In the genomic region with DNA sequence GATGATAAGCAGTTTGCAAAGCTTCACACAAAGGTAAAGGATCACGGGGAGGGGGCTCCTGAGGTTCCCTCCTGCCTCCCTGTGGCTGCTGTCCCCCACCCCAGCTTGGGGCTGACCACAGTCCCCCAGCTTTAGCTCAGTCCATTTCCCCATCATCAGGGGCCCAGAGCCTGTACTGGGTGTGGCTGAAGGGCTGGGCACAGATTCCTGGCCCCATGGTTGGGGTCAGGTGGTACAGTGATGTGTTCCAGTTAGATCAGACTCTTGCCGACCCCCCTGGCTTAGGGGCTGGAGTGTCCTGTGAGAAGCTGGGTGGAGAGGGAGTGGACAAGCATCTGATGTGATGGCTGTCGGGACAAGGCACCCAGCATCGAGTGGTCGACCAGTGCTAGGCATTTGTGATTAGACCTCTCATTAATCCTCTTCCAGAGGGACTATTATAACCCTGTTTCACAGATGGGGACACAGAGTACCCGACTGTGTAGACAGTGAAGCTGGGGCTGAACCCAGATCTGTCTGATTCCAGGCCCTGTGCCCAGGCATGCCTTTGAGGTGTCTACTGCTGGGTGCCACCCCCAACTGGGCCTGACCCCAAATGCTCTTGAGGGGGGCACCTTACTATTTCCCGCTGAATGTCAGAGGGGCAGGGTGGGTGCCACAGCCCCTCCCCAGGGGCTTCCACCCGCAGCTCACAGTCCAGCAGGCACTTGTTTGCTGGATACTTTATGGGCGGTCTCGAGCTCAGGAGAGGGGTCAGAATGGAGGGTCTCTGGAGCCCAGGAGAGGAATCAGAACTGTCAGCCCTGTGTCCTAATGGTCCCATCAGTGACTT, we compare ENCODE assay signal across 21 cellular contexts. TPM values are rescaled to one million over a fixed set of nuclear protein-coding genes. Genes with fewer than 3 reads are reported as not detected.
DNase-seq lines count a peak whose midpoint lies in the region; ATAC-seq and TF ChIP-seq lines count a peak whose summit lies in the region.
"Had no signal": no experiment of that assay in that cellular context is flagged by ENCODE, and none has a peak within 500 bp of the region (broad histone marks: within the 10 kb centered on the region; RNA-seq: fewer than 3 reads in every experiment).

No MANE protein-coding gene starts in this region.

- CTCF ChIA-PET in SK-N-SH (lab: Yijun Ruan, JAX): interaction anchor here (1.1 kb wide), 2 partner anchors 19 to 56 kb away, joined by 3 to 5 read pairs; no protein-coding TSS in a partner anchor

- H3K36me3 ChIP-seq in SK-N-SH (replicated peaks in 1 of 2; ENCODE audit: control insufficient read depth in 1 of 2, insufficient read depth in 2 of 2, low read length in 1 of 2) (no peaks in the 10 kb centered on the region), Loucy (ENCODE audit: insufficient read depth, low read length) (peaks cover 36% of the 10 kb centered on the region; the same call in 1 of the 2 replicates), spleen (peaks cover 0 to 47% (median 3%) of the 10 kb centered on the region in 6 donors)
- H3K36me3 ChIP-seq: sigmoid colon had no signal

- H3K9me3 ChIP-seq in SK-N-SH (no peaks in the 10 kb centered on the region), Loucy (ENCODE audit: insufficient read depth, low read depth, low read length) (no peaks in the 10 kb centered on the region), spleen (no peaks in the 10 kb centered on the region)
- H3K9me3 ChIP-seq: mucosa of descending colon, sigmoid colon had no signal

- no peak overlapping the region for H3K4me2 ChIP-seq in SK-N-SH
- H3K4me2 ChIP-seq in Loucy (ENCODE audit: low read depth, low read length, poor library complexity, severe bottlenecking): peak overlapping the region; percentile 69
- H3K4me2 ChIP-seq: hepatocyte had no signal

- H3K9me2 ChIP-seq in SK-N-SH: no peaks in the 10 kb centered on the region
- H3K9me2 ChIP-seq in Loucy (replicated peaks; ENCODE audit: low read depth, low read length): no peaks in the 10 kb centered on the region

- no peak for TF ChIP-seq POLR2A in spleen (IDR thresholded peaks at IDR 0.05)

- no peak for ATAC-seq in SK-N-SH treated with all-trans-retinoic acid at 6 μM for 48 hours
- ATAC-seq: activated CD4-positive, CD25-positive, alpha-beta regulatory T cell treated with anti-CD3 and anti-CD28 coated beads, Interleukin-2, amount 50 U/mL, for 24 hours; mucosa of descending colon; PC-3 had no signal

- intact Hi-C loops in spleen (cut with DNase I; ENCODE audit: low total_unique reads): no loop called here

- no peak overlapping the region for H2AFZ ChIP-seq in SK-N-SH (ENCODE audit: low read depth)
- no peak overlapping the region for H2AFZ ChIP-seq in Loucy (ENCODE audit: low read length)
- H2AFZ ChIP-seq: GM23248, hepatocyte had no signal

- TF ChIP-seq RAD21 in SK-N-SH (IDR thresholded peaks at IDR 0.05; ENCODE audit: low read length): no peak

- H3K4me1 ChIP-seq in SK-N-SH (ENCODE audit: control insufficient read depth in 1 of 2, insufficient read depth in 2 of 2, low read depth in 1 of 2, low read length in 1 of 2) (peaks cover 0 to 5% of the 10 kb centered on the region in 2 experiments; a peak in 1 of 4 replicates), Loucy (ENCODE audit: insufficient read depth, low read length, poor library complexity, severe bottlenecking) (peaks cover 28% of the 10 kb centered on the region), spleen (peaks cover 3 to 44% (median 14%) of the 10 kb centered on the region in 6 donors)

- H3K27me3 ChIP-seq in SK-N-SH (ENCODE audit: insufficient read depth): no peaks in the 10 kb centered on the region
- H3K27me3 ChIP-seq in Loucy (ENCODE audit: insufficient read depth, low read length, poor library complexity, severe bottlenecking): no peaks in the 10 kb centered on the region
- H3K27me3 ChIP-seq in spleen (replicated peaks in 1 of 7): peaks cover 2 to 51% (median 33%) of the 10 kb centered on the region in 7 donors

- H3K4me3 ChIP-seq in SK-N-SH (ENCODE audit: low read depth in 2 of 2, low read length in 1 of 2) (no peak overlapping the region), Loucy (ENCODE audit: low read length, poor library complexity, severe bottlenecking) (no peak overlapping the region), spleen (peak overlapping the region; percentile 14 to 77 (median 58))
- H3K4me3 ChIP-seq: GM23248, hepatocyte, mucosa of descending colon had no signal

- H3K9ac ChIP-seq in SK-N-SH (no peak overlapping the region), Loucy (ENCODE audit: low read depth, low read length, poor library complexity, severe bottlenecking) (no peak overlapping the region)
- H3K9ac ChIP-seq: GM23248 had no signal

- H3F3A ChIP-seq in SK-N-SH (replicated peaks; ENCODE audit: insufficient read depth) (no peaks in the 10 kb centered on the region), Loucy (ENCODE audit: low read depth) (peaks cover 3% of the 10 kb centered on the region; the same call in 1 of the 2 replicates)

- H3K27ac ChIP-seq in SK-N-SH (ENCODE audit: low read depth in 2 of 2, low read length in 1 of 2) (no peak overlapping the region), spleen (peak overlapping the region in 5 of 8 donors; percentile 34 to 68 (median 51))
- H3K27ac ChIP-seq: 22Rv1, GM23248, hepatocyte, sigmoid colon had no signal

- H4K20me1 ChIP-seq in SK-N-SH (ENCODE audit: insufficient read depth) (no peaks in the 10 kb centered on the region), Loucy (ENCODE audit: insufficient read depth, low read length, poor library complexity, severe bottlenecking) (peaks cover 39% of the 10 kb centered on the region)

- POLR2A ChIA-PET in SK-N-SH (lab: Yijun Ruan, JAX): no interaction called here

- DNase-seq in SK-N-SH (peak; percentile 10), iPS-NIHi11 (ENCODE audit: low spot score) (peak; percentile 2), spleen (peak; percentile 51), GM20000 (ENCODE audit: low spot score) (no peak), NCI-H526 treated with DMSO at 0.1 percent for 48 hours (lab: John Stamatoyannopoulos, UW) (no peak)
- DNase-seq in activated effector memory CD4-positive, alpha-beta T cell treated with anti-CD3 and anti-CD28 coated beads, Interleukin-2, amount 50 U/mL, for 16 hours: no peak
- DNase-seq: activated naive CD4-positive, alpha-beta T cell; C1 segment of cervical spinal cord; DMS 273 treated with DMSO at 0.1 percent for 48 hours; GM23248; NCI-H1417 treated with DMSO at 0.1 percent for 48 hours; nucleus accumbens; PC-3; sigmoid colon; T-helper 9 cell had no signal

- no peak for TF ChIP-seq CTCF in SK-N-SH (IDR thresholded peaks at IDR 0.05)
- TF ChIP-seq CTCF in Loucy (conservative IDR thresholded peaks at IDR 0.05; ENCODE audit: low read length): no peak
- no peak for TF ChIP-seq CTCF in spleen (IDR thresholded peaks at IDR 0.05 in 8 of 11, conservative IDR thresholded peaks at IDR 0.05 in 3 of 11)
- TF ChIP-seq CTCF in GM20000 (IDR thresholded peaks at IDR 0.05; ENCODE audit: extremely low read depth, missing control alignments): no peak

- H3K79me2 ChIP-seq in SK-N-SH (ENCODE audit: insufficient read depth) (no peaks in the 10 kb centered on the region), Loucy (ENCODE audit: insufficient read depth, low read length) (peaks cover 61% of the 10 kb centered on the region)
- H3K79me2 ChIP-seq: hepatocyte had no signal

- WGBS in SK-N-SH (ENCODE audit: low lambda C conversion rate): 89% methylated on average over 9 of the region's 10 CpGs
- WGBS in spleen, 5 donors: 67 to 76% (median 72%) methylated on average over 7 to 10 of the region's 10 CpGs

- TF ChIP-seq EP300 in SK-N-SH (IDR thresholded peaks at IDR 0.05; ENCODE audit: borderline replicate concordance in 1 of 2, low read depth in 1 of 2, low read length in 1 of 2): no peak

TF ChIP-seq in SK-N-SH, 30 proteins besides CTCF, POLR2A, EP300 and RAD21 (continues in another document):
- no peak for TF ChIP-seq SIN3A (IDR thresholded peaks at IDR 0.05; ENCODE audit: borderline replicate concordance, low read depth, low read length)
- no peak for TF ChIP-seq RCOR1 (IDR thresholded peaks at IDR 0.05; ENCODE audit: low read length)
- no peak for TF ChIP-seq POLR2AphosphoS5 (IDR thresholded peaks at IDR 0.05; ENCODE audit: low read depth, low read length)

TF ChIP-seq in SK-N-SH treated with all-trans-retinoic acid at 6 μM for 48 hours, 23 proteins besides CTCF, POLR2A, EP300 and RAD21:
- TF ChIP-seq ARNTL (CRISPR knock-in tag; IDR thresholded peaks at IDR 0.05; ENCODE audit: borderline replicate concordance, low read depth) (no peak), POU6F1 (CRISPR knock-in tag; IDR thresholded peaks at IDR 0.05; ENCODE audit: borderline replicate concordance, low read depth) (no peak), ZNF565 (CRISPR knock-in tag; conservative IDR thresholded peaks at IDR 0.05; ENCODE audit: low read depth) (no peak), TOX (CRISPR knock-in tag; IDR thresholded peaks at IDR 0.05; ENCODE audit: borderline replicate concordance) (no peak), ZFP30 (CRISPR knock-in tag; IDR thresholded peaks at IDR 0.05) (no peak), CSDC2 (CRISPR knock-in tag; IDR thresholded peaks at IDR 0.05) (no peak), ISL1 (CRISPR knock-in tag; IDR thresholded peaks at IDR 0.05) (no peak)

RNA-seq across cellular contexts. Expression of gene SHANK3, which starts 4.3 kb away (rescaled TPM):
- polyA plus RNA-seq in SK-N-SH (2012; rRNA removed): 0.88 and 1.5 TPM in 2 replicates
- 0.62 and 1.1 TPM in 2 replicates for polyA plus RNA-seq in SK-N-SH (2012; cell fraction: cytosol; rRNA removed)
- polyA plus RNA-seq in SK-N-SH (2012; cell fraction: nucleus; rRNA removed): 4.6 and 4.7 TPM in 2 replicates
- 100 to 1,000 TPM in 3 of 7 donors, 10 to 100 TPM in 4; 55.5 to 264 (median 89.1) TPM for total RNA-seq in spleen
- polyA plus RNA-seq in spleen: 100 to 1,000 TPM in 1 of 3 donors, 10 to 100 TPM in 1, 1 to 10 TPM in 1; 9.9 to 112 (median 31.8) TPM

RNA-seq across cellular contexts. Expression of gene ARSA, which starts 48.9 kb away (rescaled TPM):
- polyA plus RNA-seq in SK-N-SH (2012; rRNA removed) (34.2 and 34.4 TPM in 2 replicates), spleen (100 to 1,000 TPM in 1 of 3 donors, 10 to 100 TPM in 2; 26.0 to 108 (median 86.7) TPM)
- 8.7 and 14.7 TPM in 2 replicates for polyA plus RNA-seq in SK-N-SH (2012; cell fraction: cytosol; rRNA removed)
- 200 and 287 TPM in 2 replicates for polyA plus RNA-seq in SK-N-SH (2012; cell fraction: nucleus; rRNA removed)
- 10 to 100 TPM; 51.0 to 80.2 (median 58.7) TPM for total RNA-seq in spleen

Comparison
In these comparisons a context has a peak if more than half of its experiments do, and no peak if none do; other contexts are left out.
1. DNase-seq: peak in SK-N-SH (single experiment), iPS-NIHi11 (single experiment) and spleen (single experiment); none in GM20000 (single experiment), activated effector memory CD4-positive, alpha-beta T cell treated with anti-CD3 and anti-CD28 coated beads, Interleukin-2, amount 50 U/mL, for 16 hours (single experiment) and NCI-H526 treated with DMSO at 0.1 percent for 48 hours (single experiment).
2. H3K27ac ChIP-seq: peak in spleen (5 of 8); none in SK-N-SH (0 of 2).
3. H3K4me3 ChIP-seq: peak in spleen (8 of 8); none in SK-N-SH (0 of 2) and Loucy (single experiment).